ENCODE assay signal across 8 cellular contexts in genomic region chr3:38655708-38656300, GRCh38. TPM values are rescaled to one million over a fixed set of nuclear protein-coding genes. Genes with fewer than 3 reads are reported as not detected.
DNase-seq lines count a peak whose midpoint lies in the region; ATAC-seq, FAIRE-seq and TF ChIP-seq lines count a peak whose summit lies in the region.

No MANE protein-coding gene starts in this region.

- no peak overlapping the region for H3K4me3 ChIP-seq in right atrium auricular region
- H3K4me3 ChIP-seq in keratinocyte (ENCODE audit: control insufficient read depth in 2 of 3, extremely low read depth in 1 of 3, insufficient read depth in 2 of 3, low read depth in 1 of 3, low read length in 3 of 3): no peak overlapping the region

- no peaks in the 10 kb centered on the region for H4K20me1 ChIP-seq in keratinocyte (ENCODE audit: control insufficient read depth, extremely low read depth, insufficient read depth, low read length)

- ATAC-seq in Right ventricle myocardium superior (ENCODE audit: poor library complexity) (peak; percentile 61), GM19324 (IDR thresholded peaks at IDR 0.05; ENCODE audit: low FRiP score, unreplicated experiment) (no peak)
- ATAC-seq in activated CD8-positive, alpha-beta T cell treated with anti-CD3 and anti-CD28 coated beads, Interleukin-2, amount 10 ng/mL, durations not matched to agents 7 days and 5 days: peak; percentile 60

- CTCF ChIA-PET in activated CD8-positive, alpha-beta T cell treated with anti-CD3 and anti-CD28 coated beads, Interleukin-2, amount 10 ng/mL, durations not matched to agents 7 days and 5 days (lab: Charles Lee): interaction anchor here (0.7 to 7.1 kb wide), 16 partner anchors 10 to 395 kb away, joined by 3 to 190 read pairs (median 4); partner anchors contain the start of gene EXOG

- no peak overlapping the region for H2AFZ ChIP-seq in keratinocyte (ENCODE audit: control insufficient read depth, low read length)

- H3K27me3 Mint-ChIP-seq in activated CD8-positive, alpha-beta T cell treated with anti-CD3 and anti-CD28 coated beads, Interleukin-2, amount 10 ng/mL, durations not matched to agents 7 days and 5 days (ENCODE audit: low read depth): peaks cover 34% of the 10 kb centered on the region

- FAIRE-seq in keratinocyte (lab: Jason Lieb, UNC) (no peak), H54 (lab: Jason Lieb, UNC) (no peak)

- no peak overlapping the region for H3K4me2 ChIP-seq in keratinocyte (ENCODE audit: control insufficient read depth, extremely low read depth, insufficient read depth, low read depth, low read length)

- H3K36me3 Mint-ChIP-seq in activated CD8-positive, alpha-beta T cell treated with anti-CD3 and anti-CD28 coated beads, Interleukin-2, amount 10 ng/mL, durations not matched to agents 7 days and 5 days (ENCODE audit: low read depth): no peaks in the 10 kb centered on the region

- no peaks in the 10 kb centered on the region for H3K79me2 ChIP-seq in keratinocyte (ENCODE audit: control insufficient read depth, insufficient read depth, low read length)

- intact Hi-C loops in Right ventricle myocardium superior (cut with DNase I): no loop called here

- H3K27me3 ChIP-seq in right atrium auricular region (no peaks in the 10 kb centered on the region), keratinocyte (ENCODE audit: control insufficient read depth, extremely low read depth, insufficient read depth, low read length) (peaks cover 10% of the 10 kb centered on the region)

- H3K9me3 ChIP-seq in right atrium auricular region (no peaks in the 10 kb centered on the region), keratinocyte (ENCODE audit: control insufficient read depth, low read depth, low read length) (no peaks in the 10 kb centered on the region)

- dilution Hi-C loops in keratinocyte (cut with MboI; ENCODE audit: extremely low pct_ligation_motif_present, low sequenced_read_pairs): loop anchor here (10.0 kb wide), 1 partner anchor 141 kb away; no protein-coding TSS in a partner anchor

- POLR2A ChIA-PET in activated CD8-positive, alpha-beta T cell treated with anti-CD3 and anti-CD28 coated beads, Interleukin-2, amount 10 ng/mL, durations not matched to agents 7 days and 5 days (lab: Charles Lee): no interaction called here

- TF ChIP-seq CTCF in right atrium auricular region (IDR thresholded peaks at IDR 0.05) (peak in 1 of 2 donors; percentile 62), keratinocyte (optimal IDR thresholded peaks at IDR 0.05 in 1 of 3, IDR thresholded peaks at IDR 0.05 in 1 of 3, conservative IDR thresholded peaks at IDR 0.05 in 1 of 3; ENCODE audit: extremely low read depth in 1 of 3, insufficient read depth in 2 of 3, low read length in 3 of 3) (peak; percentile 51 to 67 (median 56))

- H3K27ac ChIP-seq in right atrium auricular region (no peak overlapping the region), keratinocyte (ENCODE audit: control insufficient read depth, insufficient read depth, low read length) (no peak overlapping the region)

- no peak for DNase-seq in Right ventricle myocardium superior
- no peak for DNase-seq in right atrium auricular region (ENCODE audit: low spot score)
- peak; percentile 9 for DNase-seq in NCI-H2081 treated with DMSO at 0.1 percent for 48 hours (lab: John Stamatoyannopoulos, UW)
- peak; percentile 39 for DNase-seq in activated CD8-positive, alpha-beta T cell treated with anti-CD3 and anti-CD28 coated beads, Interleukin-2, amount 10 ng/mL, durations not matched to agents 7 days and 5 days
- no peak for DNase-seq in keratinocyte (ENCODE audit: low read depth, low spot score)
- DNase-seq in GM03348 (ENCODE audit: low spot score): no peak
- DNase-seq in H54 (ENCODE audit: insufficient read length, low spot score): no peak

- H3K9ac ChIP-seq in keratinocyte (ENCODE audit: control insufficient read depth, extremely low read depth, insufficient read depth, low read length): no peak overlapping the region

- no peak for TF ChIP-seq POLR2A in H54 (IDR thresholded peaks at IDR 0.05; ENCODE audit: low read depth, low read length)

- H3K4me1 ChIP-seq in right atrium auricular region: peaks cover 0 to 3% of the 10 kb centered on the region in 2 donors
- peaks cover 10% of the 10 kb centered on the region for H3K4me1 ChIP-seq in keratinocyte (ENCODE audit: control insufficient read depth, extremely low read depth, insufficient read depth, low read length)

- H3K4me1 Mint-ChIP-seq in activated CD8-positive, alpha-beta T cell treated with anti-CD3 and anti-CD28 coated beads, Interleukin-2, amount 10 ng/mL, durations not matched to agents 7 days and 5 days (ENCODE audit: low read depth): no peaks in the 10 kb centered on the region

- no peak overlapping the region for H3K4me3 Mint-ChIP-seq in activated CD8-positive, alpha-beta T cell treated with anti-CD3 and anti-CD28 coated beads, Interleukin-2, amount 10 ng/mL, durations not matched to agents 7 days and 5 days

- no peak overlapping the region for H3K27ac Mint-ChIP-seq in activated CD8-positive, alpha-beta T cell treated with anti-CD3 and anti-CD28 coated beads, Interleukin-2, amount 10 ng/mL, durations not matched to agents 7 days and 5 days

- no peaks in the 10 kb centered on the region for H3K36me3 ChIP-seq in right atrium auricular region
- H3K36me3 ChIP-seq in keratinocyte (ENCODE audit: control insufficient read depth in 2 of 2, extremely low read depth in 1 of 2, insufficient read depth in 2 of 2, low read length in 2 of 2): no peaks in the 10 kb centered on the region

- no peaks in the 10 kb centered on the region for H3K9me3 Mint-ChIP-seq in activated CD8-positive, alpha-beta T cell treated with anti-CD3 and anti-CD28 coated beads, Interleukin-2, amount 10 ng/mL, durations not matched to agents 7 days and 5 days (ENCODE audit: insufficient read depth)

- H3K9me1 ChIP-seq in keratinocyte (ENCODE audit: control insufficient read depth, extremely low read depth, insufficient read depth, low read length): no peaks in the 10 kb centered on the region

RNA-seq across cellular contexts. Expression of gene SCN5A, which starts 6.3 kb away (rescaled TPM):
- total RNA-seq in Right ventricle myocardium superior (162 TPM), right atrium auricular region (100 to 1,000 TPM; 102 to 118 TPM)
- total RNA-seq in activated CD8-positive, alpha-beta T cell treated with anti-CD3 and anti-CD28 coated beads, Interleukin-2, amount 10 ng/mL, durations not matched to agents 7 days and 5 days: under 1 TPM; 0.08 to 0.37 TPM
- polyA plus RNA-seq in keratinocyte: 0.06 to 0.26 TPM (median 0.24 TPM) in 3 replicates
- polyA plus RNA-seq in keratinocyte (2011; ENCODE audit: low read depth): not detected
- polyA plus RNA-seq in keratinocyte (2011; cell fraction: cytosol; rRNA removed): 0.18 TPM in 2 replicates
- 0.06 and 0.45 TPM in 2 replicates for polyA plus RNA-seq in keratinocyte (2011; cell fraction: nucleus; rRNA removed)
- 0.04 and 0.06 TPM in 2 replicates for polyA plus RNA-seq in keratinocyte (2012; ENCODE audit: low replicate concordance)
- 0.30 to 0.32 TPM in 2 of 3 replicates, not detected in the other for polyA minus RNA-seq in keratinocyte
- not detected for polyA minus RNA-seq in keratinocyte (2011; cell fraction: cytosol; rRNA and poly(A)+ RNA removed)
- 0.54 TPM in 1 of 2 replicates, not detected in the other for polyA minus RNA-seq in keratinocyte (2011; cell fraction: nucleus; rRNA and poly(A)+ RNA removed)

Comparison
In these comparisons a context has a peak if more than half of its experiments do, and no peak if none do; other contexts are left out.
1. DNase-seq: peak in NCI-H2081 treated with DMSO at 0.1 percent for 48 hours (single experiment) and activated CD8-positive, alpha-beta T cell treated with anti-CD3 and anti-CD28 coated beads, Interleukin-2, amount 10 ng/mL, durations not matched to agents 7 days and 5 days (single experiment); none in Right ventricle myocardium superior (single experiment), right atrium auricular region (single experiment), keratinocyte (single experiment), GM03348 (single experiment) and H54 (single experiment).
2. RNA of gene SCN5A, which starts 6.3 kb away (total RNA-seq): 162 TPM in Right ventricle myocardium superior (single experiment) and 102 to 118 TPM in right atrium auricular region; 0.08 to 0.37 TPM in activated CD8-positive, alpha-beta T cell treated with anti-CD3 and anti-CD28 coated beads, Interleukin-2, amount 10 ng/mL, durations not matched to agents 7 days and 5 days; every median in the first group is over 10 times any median in the second.